In genomic region chr18:62105373-62105772, GRCh38 we compare ENCODE assay signal across 18 cellular contexts.
"Had no signal": no experiment of that assay in that cellular context is flagged by ENCODE, and none has a peak within 500 bp of the region (broad histone marks: within the 10 kb centered on the region; RNA-seq: fewer than 3 reads in every experiment).

No MANE protein-coding gene starts in this region.

- H3K9me3 Mint-ChIP-seq: activated CD8-positive, alpha-beta T cell treated with anti-CD3 and anti-CD28 coated beads for 36 hours; activated naive CD4-positive, alpha-beta T cell treated with anti-CD3 and anti-CD28 coated beads, Interleukin-2, amount 50 U/mL, for 72 hours; naive thymus-derived CD4-positive, alpha-beta T cell had no signal

- DNase-seq: activated CD4-positive, alpha-beta T cell treated with anti-CD3 and anti-CD28 coated beads for 4 hours; activated CD8-positive, alpha-beta T cell treated with anti-CD3 and anti-CD28 coated beads for 36 hours; activated gamma-delta T cell; activated T-cell treated with anti-CD3 and anti-CD28 coated beads, Interleukin-2, amount 50 U/mL, for 48 hours; amniotic stem cell; esophagus squamous epithelium; islet precursor cell; left lung; mucosa of descending colon; naive thymus-derived CD4-positive, alpha-beta T cell; posterior cingulate gyrus; stimulated activated CD4-positive, alpha-beta T cell treated with anti-CD3 and anti-CD28 coated beads, Interleukin-4, amount 100 ng/mL, for 24 hours; stimulated activated naive CD4-positive, alpha-beta T cell; T-helper 17 cell; transverse colon had no signal

- H3K4me3 ChIP-seq: esophagus squamous epithelium, gastroesophageal sphincter, left lung, mucosa of descending colon, skin epidermis, transverse colon had no signal

- H3K4me1 ChIP-seq: esophagus squamous epithelium, gastroesophageal sphincter, left lung, transverse colon had no signal

- H3K4me3 Mint-ChIP-seq: activated CD8-positive, alpha-beta T cell treated with anti-CD3 and anti-CD28 coated beads for 36 hours; T-helper 17 cell had no signal

- H3K27ac ChIP-seq: esophagus squamous epithelium, gastroesophageal sphincter, left lung, skin epidermis, transverse colon had no signal

- H3K27me3 ChIP-seq: esophagus squamous epithelium, gastroesophageal sphincter, left lung, transverse colon had no signal

- H3K27me3 Mint-ChIP-seq: activated CD8-positive, alpha-beta T cell treated with anti-CD3 and anti-CD28 coated beads for 36 hours; naive thymus-derived CD4-positive, alpha-beta T cell; T-helper 17 cell had no signal

- H3K9me3 ChIP-seq: esophagus squamous epithelium, gastroesophageal sphincter, left lung, mucosa of descending colon, transverse colon had no signal

- ATAC-seq: activated CD8-positive, alpha-beta T cell treated with anti-CD3 and anti-CD28 coated beads for 36 hours; activated naive CD4-positive, alpha-beta T cell treated with anti-CD3 and anti-CD28 coated beads, Interleukin-2, amount 50 U/mL, for 72 hours; gastroesophageal sphincter; left lung; mucosa of descending colon; naive thymus-derived CD4-positive, alpha-beta T cell; T-helper 17 cell had no signal

- H3K27ac Mint-ChIP-seq: activated CD8-positive, alpha-beta T cell treated with anti-CD3 and anti-CD28 coated beads for 36 hours; activated naive CD4-positive, alpha-beta T cell treated with anti-CD3 and anti-CD28 coated beads, Interleukin-2, amount 50 U/mL, for 72 hours; naive thymus-derived CD4-positive, alpha-beta T cell; T-helper 17 cell had no signal
